In the genomic region with DNA sequence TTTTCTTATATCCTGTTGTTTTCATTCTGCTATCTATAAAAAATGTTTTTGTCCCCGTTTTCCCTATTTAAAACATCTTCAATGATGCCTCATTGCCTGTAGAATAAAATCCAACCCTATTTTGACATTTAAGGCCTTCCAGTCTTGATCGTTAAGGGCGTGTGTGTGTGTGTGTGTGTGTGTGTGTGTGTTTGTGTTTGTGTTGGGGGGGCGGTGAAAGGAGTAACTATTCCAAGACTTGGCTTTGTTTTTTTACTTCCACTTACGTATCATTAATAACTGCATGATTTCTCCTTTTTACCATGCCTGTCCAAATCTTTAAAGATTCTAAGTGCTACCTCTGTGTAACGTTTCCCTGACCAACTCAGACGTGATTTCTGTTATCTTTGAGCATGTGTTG, we compare ENCODE assay signal across 1 cellular context.
TF ChIP-seq lines count a peak whose summit lies in the region.

No MANE protein-coding gene starts in this region.

TF ChIP-seq in HepG2, 621 proteins besides CTCF, POLR2A, EP300 and RAD21:
- TF ChIP-seq ZSCAN21 (CRISPR knock-in tag; IDR thresholded peaks at IDR 0.05; ENCODE audit: borderline replicate concordance) (no peak), SMAD3 (CRISPR knock-in tag; IDR thresholded peaks at IDR 0.05) (no peak), NR1H2 (CRISPR knock-in tag; IDR thresholded peaks at IDR 0.05; ENCODE audit: borderline replicate concordance, low read depth) (no peak), CC2D1A (CRISPR knock-in tag; IDR thresholded peaks at IDR 0.05) (no peak), ZNF501 (CRISPR knock-in tag; IDR thresholded peaks at IDR 0.05) (no peak), TCF7 (IDR thresholded peaks at IDR 0.05; ENCODE audit: low read depth) (no peak), PAX8 (CRISPR knock-in tag; IDR thresholded peaks at IDR 0.05; ENCODE audit: borderline replicate concordance) (no peak), ATF1 (CRISPR knock-in tag; IDR thresholded peaks at IDR 0.05) (no peak), SP2 (CRISPR knock-in tag; IDR thresholded peaks at IDR 0.05) (no peak), HMGA1 (CRISPR knock-in tag; conservative IDR thresholded peaks at IDR 0.05) (no peak), EZH2 (conservative IDR thresholded peaks at IDR 0.05; ENCODE audit: low read depth, low read length) (no peak), ZNF33A (CRISPR knock-in tag; IDR thresholded peaks at IDR 0.05; ENCODE audit: borderline replicate concordance) (no peak)
- TF ChIP-seq, protein P1, sequence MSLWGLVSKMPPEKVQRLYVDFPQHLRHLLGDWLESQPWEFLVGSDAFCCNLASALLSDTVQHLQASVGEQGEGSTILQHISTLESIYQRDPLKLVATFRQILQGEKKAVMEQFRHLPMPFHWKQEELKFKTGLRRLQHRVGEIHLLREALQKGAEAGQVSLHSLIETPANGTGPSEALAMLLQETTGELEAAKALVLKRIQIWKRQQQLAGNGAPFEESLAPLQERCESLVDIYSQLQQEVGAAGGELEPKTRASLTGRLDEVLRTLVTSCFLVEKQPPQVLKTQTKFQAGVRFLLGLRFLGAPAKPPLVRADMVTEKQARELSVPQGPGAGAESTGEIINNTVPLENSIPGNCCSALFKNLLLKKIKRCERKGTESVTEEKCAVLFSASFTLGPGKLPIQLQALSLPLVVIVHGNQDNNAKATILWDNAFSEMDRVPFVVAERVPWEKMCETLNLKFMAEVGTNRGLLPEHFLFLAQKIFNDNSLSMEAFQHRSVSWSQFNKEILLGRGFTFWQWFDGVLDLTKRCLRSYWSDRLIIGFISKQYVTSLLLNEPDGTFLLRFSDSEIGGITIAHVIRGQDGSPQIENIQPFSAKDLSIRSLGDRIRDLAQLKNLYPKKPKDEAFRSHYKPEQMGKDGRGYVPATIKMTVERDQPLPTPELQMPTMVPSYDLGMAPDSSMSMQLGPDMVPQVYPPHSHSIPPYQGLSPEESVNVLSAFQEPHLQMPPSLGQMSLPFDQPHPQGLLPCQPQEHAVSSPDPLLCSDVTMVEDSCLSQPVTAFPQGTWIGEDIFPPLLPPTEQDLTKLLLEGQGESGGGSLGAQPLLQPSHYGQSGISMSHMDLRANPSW (CRISPR knock-in tag; IDR thresholded peaks at IDR 0.05; ENCODE audit: borderline replicate concordance): no peak
- TF ChIP-seq, protein P2, sequence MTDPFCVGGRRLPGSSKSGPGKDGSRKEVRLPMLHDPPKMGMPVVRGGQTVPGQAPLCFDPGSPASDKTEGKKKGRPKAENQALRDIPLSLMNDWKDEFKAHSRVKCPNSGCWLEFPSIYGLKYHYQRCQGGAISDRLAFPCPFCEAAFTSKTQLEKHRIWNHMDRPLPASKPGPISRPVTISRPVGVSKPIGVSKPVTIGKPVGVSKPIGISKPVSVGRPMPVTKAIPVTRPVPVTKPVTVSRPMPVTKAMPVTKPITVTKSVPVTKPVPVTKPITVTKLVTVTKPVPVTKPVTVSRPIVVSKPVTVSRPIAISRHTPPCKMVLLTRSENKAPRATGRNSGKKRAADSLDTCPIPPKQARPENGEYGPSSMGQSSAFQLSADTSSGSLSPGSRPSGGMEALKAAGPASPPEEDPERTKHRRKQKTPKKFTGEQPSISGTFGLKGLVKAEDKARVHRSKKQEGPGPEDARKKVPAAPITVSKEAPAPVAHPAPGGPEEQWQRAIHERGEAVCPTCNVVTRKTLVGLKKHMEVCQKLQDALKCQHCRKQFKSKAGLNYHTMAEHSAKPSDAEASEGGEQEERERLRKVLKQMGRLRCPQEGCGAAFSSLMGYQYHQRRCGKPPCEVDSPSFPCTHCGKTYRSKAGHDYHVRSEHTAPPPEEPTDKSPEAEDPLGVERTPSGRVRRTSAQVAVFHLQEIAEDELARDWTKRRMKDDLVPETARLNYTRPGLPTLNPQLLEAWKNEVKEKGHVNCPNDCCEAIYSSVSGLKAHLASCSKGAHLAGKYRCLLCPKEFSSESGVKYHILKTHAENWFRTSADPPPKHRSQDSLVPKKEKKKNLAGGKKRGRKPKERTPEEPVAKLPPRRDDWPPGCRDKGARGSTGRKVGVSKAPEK (CRISPR knock-in tag; IDR thresholded peaks at IDR 0.05; ENCODE audit: borderline replicate concordance): no peak
- TF ChIP-seq, protein P3, sequence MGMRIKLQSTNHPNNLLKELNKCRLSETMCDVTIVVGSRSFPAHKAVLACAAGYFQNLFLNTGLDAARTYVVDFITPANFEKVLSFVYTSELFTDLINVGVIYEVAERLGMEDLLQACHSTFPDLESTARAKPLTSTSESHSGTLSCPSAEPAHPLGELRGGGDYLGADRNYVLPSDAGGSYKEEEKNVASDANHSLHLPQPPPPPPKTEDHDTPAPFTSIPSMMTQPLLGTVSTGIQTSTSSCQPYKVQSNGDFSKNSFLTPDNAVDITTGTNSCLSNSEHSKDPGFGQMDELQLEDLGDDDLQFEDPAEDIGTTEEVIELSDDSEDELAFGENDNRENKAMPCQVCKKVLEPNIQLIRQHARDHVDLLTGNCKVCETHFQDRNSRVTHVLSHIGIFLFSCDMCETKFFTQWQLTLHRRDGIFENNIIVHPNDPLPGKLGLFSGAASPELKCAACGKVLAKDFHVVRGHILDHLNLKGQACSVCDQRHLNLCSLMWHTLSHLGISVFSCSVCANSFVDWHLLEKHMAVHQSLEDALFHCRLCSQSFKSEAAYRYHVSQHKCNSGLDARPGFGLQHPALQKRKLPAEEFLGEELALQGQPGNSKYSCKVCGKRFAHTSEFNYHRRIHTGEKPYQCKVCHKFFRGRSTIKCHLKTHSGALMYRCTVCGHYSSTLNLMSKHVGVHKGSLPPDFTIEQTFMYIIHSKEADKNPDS (CRISPR knock-in tag; IDR thresholded peaks at IDR 0.05): no peak
